32 cellular contexts compared by ENCODE assay signal in the genomic region with DNA sequence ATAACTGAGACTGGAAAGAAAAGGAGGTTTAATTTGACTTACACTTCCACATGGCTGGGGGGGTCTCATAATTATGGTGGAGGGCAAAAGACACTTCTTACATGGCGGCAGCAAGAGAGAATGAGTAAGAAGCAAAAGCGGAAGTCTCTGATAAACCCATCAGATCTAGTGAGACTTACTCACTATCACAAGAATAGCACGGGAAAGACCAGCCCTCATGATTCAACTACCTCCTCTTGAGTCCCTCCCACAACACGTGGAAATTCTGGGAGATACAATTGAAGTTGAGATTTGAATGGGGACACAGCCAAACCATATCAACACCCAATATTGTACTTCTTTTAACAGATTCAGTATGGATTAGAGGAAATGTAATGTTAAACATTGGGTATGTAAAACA.
"Had no signal": no experiment of that assay in that cellular context is flagged by ENCODE, and none has a peak within 500 bp of the region (broad histone marks: within the 10 kb centered on the region; RNA-seq: fewer than 3 reads in every experiment).

No MANE protein-coding gene starts in this region.

- H3K36me3 Mint-ChIP-seq: activated naive CD4-positive, alpha-beta T cell treated with anti-CD3 and anti-CD28 coated beads, Interleukin-2, amount 10 ng/mL, durations not matched to agents 7 days and 5 days; activated naive CD8-positive, alpha-beta T cell treated with anti-CD3 and anti-CD28 coated beads, Interleukin-2, amount 10 ng/mL, durations not matched to agents 7 days and 5 days had no signal

- H3K4me3 ChIP-seq: ascending aorta, breast epithelium, cardiac muscle cell, colonic mucosa, esophagus squamous epithelium, gastroesophageal sphincter, heart right ventricle, hepatocyte had no signal

- H3K4me3 Mint-ChIP-seq: activated CD4-positive, alpha-beta memory T cell treated with anti-CD3 and anti-CD28 coated beads, Interleukin-2, amount 10 ng/mL, durations not matched to agents 7 days and 5 days; activated CD4-positive, alpha-beta T cell treated with anti-CD3 and anti-CD28 coated beads, Interleukin-2, amount 10 ng/mL, durations not matched to agents 7 days and 5 days; activated naive CD4-positive, alpha-beta T cell treated with anti-CD3 and anti-CD28 coated beads, Interleukin-2, amount 10 ng/mL, durations not matched to agents 7 days and 5 days; activated naive CD8-positive, alpha-beta T cell treated with anti-CD3 and anti-CD28 coated beads, Interleukin-2, amount 10 ng/mL, durations not matched to agents 7 days and 5 days; activated T-cell treated with anti-CD3 and anti-CD28 coated beads, Interleukin-2, amount 50 U/mL, for 24 hours; activated T-cell treated with anti-CD3 and anti-CD28 coated beads, Interleukin-2, amount 50 U/mL, for 72 hours; brain; T-helper 2 cell treated with Interferon-gamma antibody and Interleukin-4, amounts not matched to agents 5 μg/mL and 100 μg/mL, for 36 hours; WTC11 had no signal

- H3K27ac Mint-ChIP-seq: activated CD4-positive, alpha-beta memory T cell treated with anti-CD3 and anti-CD28 coated beads, Interleukin-2, amount 10 ng/mL, durations not matched to agents 7 days and 5 days; activated CD4-positive, alpha-beta T cell treated with anti-CD3 and anti-CD28 coated beads, Interleukin-2, amount 10 ng/mL, durations not matched to agents 7 days and 5 days; activated naive CD4-positive, alpha-beta T cell treated with anti-CD3 and anti-CD28 coated beads, Interleukin-2, amount 10 ng/mL, durations not matched to agents 7 days and 5 days; activated naive CD4-positive, alpha-beta T cell treated with anti-CD3 and anti-CD28 coated beads, Interleukin-2, amount 50 U/mL, for 72 hours; activated naive CD8-positive, alpha-beta T cell treated with anti-CD3 and anti-CD28 coated beads, Interleukin-2, amount 10 ng/mL, durations not matched to agents 7 days and 5 days; activated T-cell treated with anti-CD3 and anti-CD28 coated beads, Interleukin-2, amount 50 U/mL, for 24 hours; activated T-cell treated with anti-CD3 and anti-CD28 coated beads, Interleukin-2, amount 50 U/mL, for 72 hours; brain; T-helper 2 cell treated with Interferon-gamma antibody and Interleukin-4, amounts not matched to agents 5 μg/mL and 100 μg/mL, for 36 hours; WTC11 had no signal

- H3K4me1 ChIP-seq: breast epithelium, colonic mucosa had no signal

- H3K9me3 ChIP-seq: colonic mucosa had no signal

- H3K36me3 ChIP-seq: breast epithelium, cardiac muscle cell, colonic mucosa, esophagus squamous epithelium, gastroesophageal sphincter, heart right ventricle had no signal

- H3K27me3 ChIP-seq: ascending aorta, breast epithelium, cardiac muscle cell, colonic mucosa, esophagus squamous epithelium, gastroesophageal sphincter, heart right ventricle, hepatocyte had no signal

- H3K27me3 Mint-ChIP-seq: activated CD4-positive, alpha-beta memory T cell treated with anti-CD3 and anti-CD28 coated beads, Interleukin-2, amount 10 ng/mL, durations not matched to agents 7 days and 5 days; activated CD4-positive, alpha-beta T cell treated with anti-CD3 and anti-CD28 coated beads, Interleukin-2, amount 10 ng/mL, durations not matched to agents 7 days and 5 days; activated naive CD4-positive, alpha-beta T cell treated with anti-CD3 and anti-CD28 coated beads, Interleukin-2, amount 10 ng/mL, durations not matched to agents 7 days and 5 days; activated naive CD8-positive, alpha-beta T cell treated with anti-CD3 and anti-CD28 coated beads, Interleukin-2, amount 10 ng/mL, durations not matched to agents 7 days and 5 days; activated T-cell treated with anti-CD3 and anti-CD28 coated beads, Interleukin-2, amount 50 U/mL, for 24 hours had no signal

- H3K4me1 Mint-ChIP-seq: activated CD4-positive, alpha-beta memory T cell treated with anti-CD3 and anti-CD28 coated beads, Interleukin-2, amount 10 ng/mL, durations not matched to agents 7 days and 5 days; activated CD4-positive, alpha-beta T cell treated with anti-CD3 and anti-CD28 coated beads, Interleukin-2, amount 10 ng/mL, durations not matched to agents 7 days and 5 days; activated naive CD4-positive, alpha-beta T cell treated with anti-CD3 and anti-CD28 coated beads, Interleukin-2, amount 10 ng/mL, durations not matched to agents 7 days and 5 days; activated naive CD8-positive, alpha-beta T cell treated with anti-CD3 and anti-CD28 coated beads, Interleukin-2, amount 10 ng/mL, durations not matched to agents 7 days and 5 days had no signal

- H3K4me2 ChIP-seq: hepatocyte had no signal

- ATAC-seq: activated naive CD4-positive, alpha-beta T cell treated with anti-CD3 and anti-CD28 coated beads, Interleukin-2, amount 50 U/mL, for 72 hours; activated T-cell treated with anti-CD3 and anti-CD28 coated beads, Interleukin-2, amount 50 U/mL, for 72 hours; gastroesophageal sphincter; heart right ventricle; WTC11 had no signal

- DNase-seq: activated CD4-positive, alpha-beta memory T cell treated with anti-CD3 and anti-CD28 coated beads, Interleukin-2, amount 10 ng/mL, durations not matched to agents 7 days and 5 days; activated CD4-positive, alpha-beta T cell treated with anti-CD3 and anti-CD28 coated beads for 1 hour; activated CD4-positive, alpha-beta T cell treated with anti-CD3 and anti-CD28 coated beads for 4 hours; activated CD4-positive, alpha-beta T cell treated with anti-CD3 and anti-CD28 coated beads, Interleukin-2, amount 10 ng/mL, durations not matched to agents 7 days and 5 days; activated CD4-positive, alpha-beta T cell treated with anti-CD3 and anti-CD28 coated beads, Interleukin-2, amount 50 U/mL, for 4 hours; activated CD8-positive, alpha-beta memory T cell treated with anti-CD3 and anti-CD28 coated beads, Interleukin-2, amount 50 U/mL, for 48 hours; activated gamma-delta T cell; activated naive CD4-positive, alpha-beta T cell; activated naive CD4-positive, alpha-beta T cell treated with anti-CD3 and anti-CD28 coated beads, Interleukin-2, amount 10 ng/mL, durations not matched to agents 7 days and 5 days; activated naive CD8-positive, alpha-beta T cell treated with anti-CD3 and anti-CD28 coated beads, Interleukin-2, amount 10 ng/mL, durations not matched to agents 7 days and 5 days; activated T-cell treated with anti-CD3 and anti-CD28 coated beads for 4 hours; activated T-cell treated with anti-CD3 and anti-CD28 coated beads, Interleukin-2, amount 50 U/mL, for 24 hours; activated T-cell treated with anti-CD3 and anti-CD28 coated beads, Interleukin-2, amount 50 U/mL, for 72 hours; central memory CD4-positive, alpha-beta T cell; cerebellar nuclear complex; colonic mucosa; effector CD8-positive, alpha-beta T cell; esophagus squamous epithelium; foreskin melanocyte; heart right ventricle; T1000 had no signal

- H3K79me2 ChIP-seq: hepatocyte had no signal

- H2AFZ ChIP-seq: hepatocyte had no signal

- H3K27ac ChIP-seq: ascending aorta, breast epithelium, colonic mucosa, epithelial cell of prostate, esophagus squamous epithelium, gastroesophageal sphincter, hepatocyte, VCaP had no signal
